ENCODE assay signal across 17 cellular contexts in genomic region chr14:72692678-72693077, GRCh38.
DNase-seq lines count a peak whose midpoint lies in the region; ATAC-seq, FAIRE-seq and TF ChIP-seq lines count a peak whose summit lies in the region.
"Had no signal": no experiment of that assay in that cellular context is flagged by ENCODE, and none has a peak within 500 bp of the region (broad histone marks: within the 10 kb centered on the region; RNA-seq: fewer than 3 reads in every experiment).

No MANE protein-coding gene starts in this region.

- H3K4me3 ChIP-seq in PC-3 (ENCODE audit: low read length) (no peak overlapping the region), small intestine (ENCODE audit: low read depth in 1 of 2, low read length in 2 of 2) (no peak overlapping the region)
- H3K4me3 ChIP-seq: GM12878, mucosa of descending colon, psoas muscle, vagina had no signal

- no peaks in the 10 kb centered on the region for H3K9me2 ChIP-seq in PC-3 (replicated peaks; ENCODE audit: low read length)

- CTCF ChIA-PET in PC-3 (lab: Charles Lee), result no interaction called here

- WGBS in small intestine, 3 donors, result 41 to 58% (median 44%) methylated on average over 4 of the region's 4 CpGs

- no TSS peak for BruUV-seq in PC-3 (replicated peaks; lab: Mats Ljungman, UMichigan)

- TF ChIP-seq CTCF in PC-3 (conservative IDR thresholded peaks at IDR 0.05; ENCODE audit: low read depth, low read length), result no peak

- DNase-seq in NCI-H82 (lab: John Stamatoyannopoulos, UW) (peak; percentile 37), NCI-H82 treated with DMSO at 0.1 percent for 48 hours (lab: John Stamatoyannopoulos, UW; ENCODE audit: unreplicated experiment) (no peak), PC-3 (no peak), left ventricle myocardium superior (peak; percentile 39), small intestine (peak; percentile 18), globus pallidus (ENCODE audit: low spot score) (no peak), G401 (ENCODE audit: low spot score) (no peak)
- DNase-seq: activated CD4-positive, alpha-beta T cell treated with anti-CD3 and anti-CD28 coated beads, Interleukin-2, amount 50 U/mL, for 1 hour; activated effector memory CD4-positive, alpha-beta T cell treated with anti-CD3 and anti-CD28 coated beads, Interleukin-2, amount 50 U/mL, for 16 hours; mucosa of descending colon; psoas muscle; stimulated activated CD4-positive, alpha-beta T cell treated with anti-CD3 and anti-CD28 coated beads, Interleukin-1b, Interleukin-23, amount 100 ng/mL, for 48 hours; T-helper 2 cell had no signal

- H3K9me3 ChIP-seq in PC-3 (ENCODE audit: low read length), result no peaks in the 10 kb centered on the region
- no peaks in the 10 kb centered on the region for H3K9me3 ChIP-seq in small intestine (ENCODE audit: control insufficient read depth, low read depth)
- H3K9me3 ChIP-seq: mucosa of descending colon, psoas muscle, vagina had no signal

- H3K4me2 ChIP-seq in PC-3 (ENCODE audit: low read length), result no peak overlapping the region

- no peak for FAIRE-seq in small intestine (lab: Jason Lieb, UNC)
- FAIRE-seq: GM12878 had no signal

- no peaks in the 10 kb centered on the region for H3K79me2 ChIP-seq in PC-3 (ENCODE audit: low read length)

- no peaks in the 10 kb centered on the region for H3F3A ChIP-seq in PC-3 (ENCODE audit: low read length, unreplicated experiment)

- H3K27me3 ChIP-seq in PC-3 (ENCODE audit: low read length) (no peaks in the 10 kb centered on the region), small intestine (ENCODE audit: control insufficient read depth in 2 of 2, insufficient read depth in 2 of 2, low read length in 2 of 2) (no peaks in the 10 kb centered on the region)
- H3K27me3 ChIP-seq: vagina had no signal

- H4K20me1 ChIP-seq in PC-3 (ENCODE audit: low read length), result no peaks in the 10 kb centered on the region

- no peaks in the 10 kb centered on the region for H3K4me1 ChIP-seq in PC-3 (ENCODE audit: insufficient read depth, low read length)
- no peaks in the 10 kb centered on the region for H3K4me1 ChIP-seq in small intestine (ENCODE audit: control insufficient read depth in 2 of 2, insufficient read depth in 1 of 2, low read depth in 1 of 2, low read length in 1 of 2)
- H3K4me1 ChIP-seq: psoas muscle, vagina had no signal

- no peak overlapping the region for H3K9ac ChIP-seq in PC-3 (ENCODE audit: low read length)

- peak; percentile 73 for ATAC-seq in PC-3
- peak; percentile 74 for ATAC-seq in left ventricle myocardium superior
- ATAC-seq in HG02970 (IDR thresholded peaks at IDR 0.05; ENCODE audit: low FRiP score, unreplicated experiment), result no peak
- ATAC-seq: GM12878, mucosa of descending colon had no signal

- in situ Hi-C loops in G401 (cut with HindIII; ENCODE audit: low sequenced_read_pairs), result no loop called here

- no peak overlapping the region for H2AFZ ChIP-seq in PC-3 (ENCODE audit: low read length)

- H3K27ac ChIP-seq in PC-3 (ENCODE audit: low read length) (no peak overlapping the region), small intestine (ENCODE audit: low read depth in 1 of 2, low read length in 1 of 2) (no peak overlapping the region)
- H3K27ac ChIP-seq: epithelial cell of prostate, psoas muscle, vagina had no signal

- H3K36me3 ChIP-seq in PC-3 (ENCODE audit: low read depth, low read length) (0 out of 2 replicates have a peak, but pooled peaks cover 16% of the 10 kb centered on the region), small intestine (ENCODE audit: control insufficient read depth in 2 of 2, insufficient read depth in 2 of 2, low read length in 2 of 2) (no peaks in the 10 kb centered on the region)
- H3K36me3 ChIP-seq: vagina had no signal

- POLR2A ChIA-PET in PC-3 (lab: Charles Lee; ENCODE audit: unreplicated experiment), result no interaction called here

- intact Hi-C loops in PC-3 (cut with micrococcal nuclease), result no loop called here
- intact Hi-C loops in left ventricle myocardium superior (cut with micrococcal nuclease), result no loop called here

Comparison
In these comparisons a context has a peak if more than half of its experiments do, and no peak if none do; other contexts are left out.
1. DNase-seq: peak in NCI-H82 (single experiment), left ventricle myocardium superior (single experiment) and small intestine (single experiment); none in NCI-H82 treated with DMSO at 0.1 percent for 48 hours (single experiment), PC-3 (single experiment), globus pallidus (single experiment) and G401 (single experiment).